Comparison of ENCODE assay signal across 8 cellular contexts in the genomic region with DNA sequence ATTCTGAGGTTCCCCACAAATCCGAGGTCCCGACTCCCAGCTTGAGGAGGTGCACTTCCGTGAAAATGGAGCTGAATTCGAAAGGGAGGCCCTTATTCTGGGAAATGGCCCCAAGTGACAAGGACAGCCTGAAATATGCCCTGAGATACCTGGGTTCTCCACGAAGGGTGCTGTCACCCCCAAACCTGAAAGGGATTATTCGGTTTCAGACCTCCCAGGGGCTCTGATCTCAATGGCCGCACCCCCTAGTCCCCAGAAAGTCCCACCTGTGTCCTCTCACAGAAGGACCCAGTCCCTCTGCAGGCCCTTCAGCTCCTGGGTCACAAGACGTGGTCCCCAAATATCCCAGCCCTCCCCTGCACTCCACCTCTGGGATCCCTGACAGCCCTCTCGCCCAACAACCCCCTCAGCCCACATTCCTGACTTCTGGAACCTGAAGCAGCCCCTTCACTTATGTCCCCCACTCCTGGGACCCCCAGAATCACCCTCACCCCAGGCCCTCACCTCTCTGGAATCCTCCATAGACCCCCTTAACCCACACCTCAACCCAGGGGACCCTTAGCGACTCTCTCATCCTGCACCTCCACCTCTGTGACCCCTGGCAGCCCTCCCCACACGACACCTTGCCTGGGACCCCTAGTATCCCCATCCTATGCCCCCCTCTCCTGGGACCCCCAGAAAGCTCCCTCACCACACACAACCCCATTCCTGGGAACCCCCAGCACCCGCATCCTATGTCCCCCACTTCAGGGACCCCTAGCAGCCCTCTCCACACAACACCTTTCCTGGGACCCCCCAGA. TPM values are rescaled to one million over a fixed set of nuclear protein-coding genes. Genes with fewer than 3 reads are reported as not detected.
DNase-seq lines count a peak whose midpoint lies in the region; ATAC-seq, FAIRE-seq and TF ChIP-seq lines count a peak whose summit lies in the region.

No MANE protein-coding gene starts in this region.

- peak overlapping the region; percentile 65; the same call in 1 of the 2 replicates for H2AK5ac ChIP-seq in H1 (ENCODE audit: low read depth, low read length)

- peak overlapping the region; percentile 89; the same call in 1 of the 2 replicates for H4K8ac ChIP-seq in H1 (ENCODE audit: extremely low read depth, insufficient read depth, low read length)

- CTCF ChIA-PET in CD4-positive, alpha-beta T cell (lab: Charles Lee), result interaction anchor here (0.6 to 3.0 kb wide), 5 partner anchors 14 to 1181 kb away, joined by 3 to 27 read pairs (median 9); a partner anchor contains a TSS
- CTCF ChIA-PET in H1 (lab: Charles Lee; ENCODE audit: partially characterized antibody), result interaction anchor here (1.2 to 2.6 kb wide), 4 partner anchors 8 to 31 kb away, joined by 3 to 12 read pairs (median 6); a partner anchor contains a TSS

- no peak overlapping the region for H2BK20ac ChIP-seq in H1 (ENCODE audit: low read length)

- peak overlapping the region; percentile 98 for H3K4me2 ChIP-seq in OCI-LY1 (ENCODE audit: low read length)
- peak overlapping the region; percentile 77 to 92 for H3K4me2 ChIP-seq in H1 (ENCODE audit: insufficient read depth in 1 of 2, low read depth in 2 of 2, low read length in 2 of 2)

- intact Hi-C loops in CD4-positive, alpha-beta T cell (cut with DNase I, micrococcal nuclease), result loop anchor here (2.0 to 10.0 kb wide), 6 partner anchors 26 to 1750 kb away; a partner anchor contains a TSS
- intact Hi-C loops in pancreas (cut with DNase I), result no loop called here

- no peak for TF ChIP-seq EP300 in H1 (IDR thresholded peaks at IDR 0.05; ENCODE audit: borderline replicate concordance in 1 of 2, low read depth in 2 of 2, low read length in 2 of 2)

- no peaks in the 10 kb centered on the region for H3K9me2 ChIP-seq in OCI-LY1 (ENCODE audit: low read depth, low read length)

- FAIRE-seq in H1 (lab: Jason Lieb, UNC) (no peak), pancreas (lab: Jason Lieb, UNC) (no peak)

- H2AFZ ChIP-seq in OCI-LY1 (ENCODE audit: low read length) (no peak overlapping the region), H1 (ENCODE audit: low read length) (peak overlapping the region; percentile 91)

- peak overlapping the region; percentile 90 for H3K27ac Mint-ChIP-seq in CD4-positive, alpha-beta T cell

- no peaks in the 10 kb centered on the region for H3K9me3 Mint-ChIP-seq in CD4-positive, alpha-beta T cell

- H3K56ac ChIP-seq in H1 (replicated peaks; ENCODE audit: insufficient read length, low read depth, low read length), result peak overlapping the region; percentile 12

- no peak for TF ChIP-seq RAD21 in H1 (IDR thresholded peaks at IDR 0.05 in 1 of 2, conservative IDR thresholded peaks at IDR 0.05 in 1 of 2; ENCODE audit: low read depth in 2 of 2, low read length in 2 of 2)

- no peak for ATAC-seq in CD4-positive, alpha-beta T cell (ENCODE audit: poor library complexity)
- ATAC-seq in pancreas (no peak), GM18498 (IDR thresholded peaks at IDR 0.05; ENCODE audit: unreplicated experiment) (no peak), HG03442 (IDR thresholded peaks at IDR 0.05; ENCODE audit: unreplicated experiment) (no peak), HG03571 (IDR thresholded peaks at IDR 0.05; ENCODE audit: unreplicated experiment) (no peak)

- DNase-seq in CD4-positive, alpha-beta T cell, result peak in 1 of 10 experiments; percentile 15
- no peak for DNase-seq in H1 (ENCODE audit: low read depth in 1 of 2, low spot score in 2 of 2)
- peak in 5 of 6 donors; percentile 34 to 63 (median 50) for DNase-seq in pancreas
- DNase-seq in OCI-M2 (lab: John Stamatoyannopoulos, UW; ENCODE audit: unreplicated experiment), result no peak

- no peaks in the 10 kb centered on the region for H3K36me3 ChIP-seq in OCI-LY1 (ENCODE audit: insufficient read depth, low read length)
- H3K36me3 ChIP-seq in H1 (ENCODE audit: control insufficient read depth in 2 of 4, insufficient read depth in 4 of 4, low read length in 3 of 4), result no peaks in the 10 kb centered on the region; a peak in 1 of 8 replicates
- H3K36me3 ChIP-seq in pancreas, result no peaks in the 10 kb centered on the region

- H3K79me2 ChIP-seq in OCI-LY1 (ENCODE audit: insufficient read depth, low read length) (no peaks in the 10 kb centered on the region), H1 (ENCODE audit: control insufficient read depth in 1 of 2, insufficient read depth in 2 of 2, low read length in 2 of 2) (no peaks in the 10 kb centered on the region)

- H3K4me3 Mint-ChIP-seq in CD4-positive, alpha-beta T cell, result peak overlapping the region; percentile 90

- TF ChIP-seq POLR2A in H1 (IDR thresholded peaks at IDR 0.05; ENCODE audit: control extremely low read depth in 1 of 2, low read depth in 2 of 2, low read length in 2 of 2), result 0 out of 3 replicates have a peak, but pooled peaks of 1 of the 2 experiments have one; percentile 5

- peaks cover 16% of the 10 kb centered on the region for H3K4me1 ChIP-seq in OCI-LY1 (ENCODE audit: insufficient read depth, low read length, severe bottlenecking)
- H3K4me1 ChIP-seq in H1 (replicated peaks in 1 of 4; ENCODE audit: control insufficient read depth in 3 of 4, insufficient read depth in 4 of 4, low read length in 3 of 4), result peaks cover 0 to 5% (median 4%) of the 10 kb centered on the region in 4 experiments; a peak in 4 of 7 replicates
- peaks cover 0 to 3% (median 0%) of the 10 kb centered on the region in 3 donors for H3K4me1 ChIP-seq in pancreas

- peaks cover 5% of the 10 kb centered on the region for H3K36me3 Mint-ChIP-seq in CD4-positive, alpha-beta T cell (ENCODE audit: low read depth)

- POLR2A ChIA-PET in CD4-positive, alpha-beta T cell (lab: Charles Lee), result interaction anchor here (0.9 to 2.9 kb wide), 16 partner anchors 26 to 1764 kb away, joined by 3 to 74 read pairs (median 6); a partner anchor contains a TSS
- POLR2A ChIA-PET in H1 (lab: Charles Lee; ENCODE audit: partially characterized antibody), result interaction anchor here (0.9 to 3.1 kb wide), 11 partner anchors 14 to 122 kb away, joined by 3 to 27 read pairs (median 5); a partner anchor contains a TSS

- H3K27me3 ChIP-seq in CD4-positive, alpha-beta T cell (ENCODE audit: control insufficient read depth, insufficient read depth, low read length), result no peaks in the 10 kb centered on the region
- H3K27me3 ChIP-seq in OCI-LY1 (ENCODE audit: insufficient read depth, low read length) (no peaks in the 10 kb centered on the region; the same call in 1 of the 2 replicates), H1 (replicated peaks in 1 of 4; ENCODE audit: control insufficient read depth in 3 of 4, extremely low read depth in 1 of 4, insufficient read depth in 3 of 4, low read length in 3 of 4) (peaks cover 0 to 10% (median 2%) of the 10 kb centered on the region in 4 experiments; a peak in 3 of 7 replicates), pancreas (no peaks in the 10 kb centered on the region)

- no peaks in the 10 kb centered on the region for H3K79me1 ChIP-seq in H1 (ENCODE audit: low read depth, low read length)

- H3K9ac ChIP-seq in OCI-LY1 (ENCODE audit: low read length) (peak overlapping the region; percentile 84), H1 (replicated peaks in 1 of 4; ENCODE audit: extremely low read depth in 1 of 4, low read depth in 3 of 4, low read length in 3 of 4) (peak overlapping the region in 2 of 4 experiments; percentile 45 to 59; a peak in 4 of 7 replicates)

- no peak overlapping the region for H3K23ac ChIP-seq in H1 (ENCODE audit: insufficient read length)

- H3K4me1 Mint-ChIP-seq in CD4-positive, alpha-beta T cell (ENCODE audit: low read depth), result peaks cover 17% of the 10 kb centered on the region

- H2BK12ac ChIP-seq in H1 (ENCODE audit: low read depth, low read length), result 0 out of 2 replicates have a peak overlapping the region, but pooled peaks have one; percentile 70

- no peaks in the 10 kb centered on the region for H3K9me3 ChIP-seq in CD4-positive, alpha-beta T cell (ENCODE audit: control insufficient read depth, low read length)
- H3K9me3 ChIP-seq in OCI-LY1 (ENCODE audit: low read length), result no peaks in the 10 kb centered on the region
- no peaks in the 10 kb centered on the region for H3K9me3 ChIP-seq in H1 (ENCODE audit: insufficient read depth in 2 of 2, low read depth in 1 of 2, low read length in 1 of 2)
- no peaks in the 10 kb centered on the region for H3K9me3 ChIP-seq in pancreas

- WGBS in H1 (ENCODE audit: extremely low coverage in 1 of 2, insufficient coverage in 1 of 2, insufficient read length in 1 of 2, insufficient replicate concordance in 2 of 2, low coverage in 1 of 2, low lambda C conversion rate in 2 of 2, missing lambda C conversion rate in 1 of 2), 2 experiments, result 56% methylated on average over 12 of the region's 12 CpGs; no CpG with 5 or more reads in 1 of the 2 experiments
- WGBS in pancreas, 2 donors, result 49 to 53% methylated on average over 12 of the region's 12 CpGs

- H2BK15ac ChIP-seq in H1 (ENCODE audit: low read length), result no peak overlapping the region

- H4K20me1 ChIP-seq in OCI-LY1 (ENCODE audit: insufficient read depth, low read length) (no peaks in the 10 kb centered on the region), H1 (replicated peaks in 1 of 2; ENCODE audit: control insufficient read depth in 1 of 2, insufficient read depth in 2 of 2, low read length in 2 of 2) (no peaks in the 10 kb centered on the region)

- H2BK5ac ChIP-seq in H1 (ENCODE audit: low read depth, low read length), result peak overlapping the region; percentile 85; the same call in 1 of the 2 replicates

- H3K18ac ChIP-seq in H1 (ENCODE audit: extremely low read depth, low read length), result peak overlapping the region; percentile 44

- H3K27ac ChIP-seq in CD4-positive, alpha-beta T cell (ENCODE audit: low read depth, low read length), result peak overlapping the region; percentile 64
- H3K27ac ChIP-seq in OCI-LY1 (ENCODE audit: low read depth, low read length, poor library complexity, severe bottlenecking) (peak overlapping the region; percentile 78), H1 (ENCODE audit: low read depth, low read length) (peak overlapping the region; percentile 77; the same call in 1 of the 2 replicates), pancreas (peak overlapping the region in 3 of 4 donors; percentile 8 to 92 (median 91))

- peak overlapping the region; percentile 61 for H2BK120ac ChIP-seq in H1 (replicated peaks; ENCODE audit: low read depth, low read length)

- H3K27me3 Mint-ChIP-seq in CD4-positive, alpha-beta T cell, result no peaks in the 10 kb centered on the region

- peaks cover 7% of the 10 kb centered on the region for H3K23me2 ChIP-seq in H1 (ENCODE audit: low read depth, low read length)

- peak overlapping the region; percentile 74 for H4K5ac ChIP-seq in H1 (ENCODE audit: insufficient read length, low read depth, low read length)

- peak overlapping the region; percentile 32 for H3K4ac ChIP-seq in H1 (replicated peaks; ENCODE audit: insufficient read length, low read depth, low read length)

- peak overlapping the region; percentile 81 for H4K91ac ChIP-seq in H1 (replicated peaks; ENCODE audit: insufficient read length, low read length)

- H3K4me3 ChIP-seq in OCI-LY1 (ENCODE audit: low read depth, low read length, poor library complexity, severe bottlenecking) (peak overlapping the region; percentile 71), H1 (ENCODE audit: extremely low read depth in 1 of 4, insufficient read depth in 2 of 4, low read depth in 3 of 4, low read length in 4 of 4) (peak overlapping the region; percentile 19 to 61 (median 46); a peak in 6 of 8 replicates), pancreas (peak overlapping the region in 2 of 4 donors; percentile 51 to 55)

- H3F3A ChIP-seq in OCI-LY1 (ENCODE audit: insufficient read depth, low read length), result no peaks in the 10 kb centered on the region

- TF ChIP-seq CTCF in CD4-positive, alpha-beta T cell (IDR thresholded peaks at IDR 0.05), result no peak
- TF ChIP-seq CTCF in OCI-LY1 (IDR thresholded peaks at IDR 0.05; ENCODE audit: low read length), result no peak
- no peak for TF ChIP-seq CTCF in H1 (IDR thresholded peaks at IDR 0.05; ENCODE audit: control extremely low read depth in 1 of 3, insufficient read depth in 1 of 3, low read depth in 1 of 3, low read length in 3 of 3)
- no peak for TF ChIP-seq CTCF in pancreas (IDR thresholded peaks at IDR 0.05)

- no peak overlapping the region for H3K14ac ChIP-seq in H1 (ENCODE audit: insufficient read length)

RNA-seq across cellular contexts. Expression of a gene that starts 0.6 kb away (rescaled TPM):
- total RNA-seq in CD4-positive, alpha-beta T cell, result not detected
- 1.1 TPM in 1 of 2 replicates, not detected in the other for total RNA-seq in H1 (2021; fragmentation: NEBNext Ultra II Directional; extraction: Animal tissue kit (Norgen Biotek cat#: 25700))
- polyA plus RNA-seq in H1 (2011; rRNA removed) (0.27 and 0.41 TPM in 2 replicates), pancreas (10 to 100 TPM in 1 of 2 donors, under 1 TPM in 1; 0.91 to 16.4 TPM)
- polyA plus RNA-seq in H1 (2011; cell fraction: cytosol; rRNA removed), result 0.18 TPM
- polyA plus RNA-seq in H1 (2011; cell fraction: nucleus; rRNA removed), result 0.46 TPM
- 0.23 TPM in 1 of 4 replicates, not detected in the others for polyA plus RNA-seq in H1 (2012, experiment 1 of 2)
- polyA plus RNA-seq in H1 (2012, experiment 2 of 2), result 0.54 TPM
- 0.28 TPM for polyA plus RNA-seq in H1 (2013, experiment 1 of 2)
- 0.26 TPM for polyA plus RNA-seq in H1 (2013, experiment 2 of 2)
- not detected in 2 replicates for polyA minus RNA-seq in H1 (2011; rRNA and poly(A)+ RNA removed)
- not detected for polyA minus RNA-seq in H1 (2011; cell fraction: cytosol; rRNA and poly(A)+ RNA removed)
- polyA minus RNA-seq in H1 (2011; cell fraction: nucleus; rRNA and poly(A)+ RNA removed), result not detected
- total RNA-seq in pancreas, result 1 to 10 TPM in 1 of 6 donors, under 1 TPM in 3, not detected in 2; 0.19 to 1.1 (median 0.25) TPM

RNA-seq across cellular contexts. Expression of a gene that starts 1.0 kb away (rescaled TPM):
- 10 to 100 TPM in 1 of 2 experiments, 1 to 10 TPM in 1; 9.4 to 11.0 TPM for total RNA-seq in CD4-positive, alpha-beta T cell
- 14.2 and 14.7 TPM in 2 replicates for total RNA-seq in H1 (2021; fragmentation: NEBNext Ultra II Directional; extraction: Animal tissue kit (Norgen Biotek cat#: 25700))
- 19.1 and 26.7 TPM in 2 replicates for polyA plus RNA-seq in H1 (2011; rRNA removed)
- 17.1 TPM for polyA plus RNA-seq in H1 (2011; cell fraction: cytosol; rRNA removed)
- polyA plus RNA-seq in H1 (2011; cell fraction: nucleus; rRNA removed), result 47.8 TPM
- polyA plus RNA-seq in H1 (2012, experiment 1 of 2), result 9.5 to 18.4 TPM (median 14.8 TPM) in 4 replicates
- polyA plus RNA-seq in H1 (2012, experiment 2 of 2), result 13.1 TPM
- polyA plus RNA-seq in H1 (2013, experiment 1 of 2), result 12.7 TPM
- polyA plus RNA-seq in H1 (2013, experiment 2 of 2), result 11.9 TPM
- polyA minus RNA-seq in H1 (2011; rRNA and poly(A)+ RNA removed), result 10.4 and 15.6 TPM in 2 replicates
- polyA minus RNA-seq in H1 (2011; cell fraction: cytosol; rRNA and poly(A)+ RNA removed), result 22.6 TPM
- 14.9 TPM for polyA minus RNA-seq in H1 (2011; cell fraction: nucleus; rRNA and poly(A)+ RNA removed)
- total RNA-seq in pancreas, result 1 to 10 TPM; 3.3 to 7.3 (median 4.4) TPM
- polyA plus RNA-seq in pancreas, result 10 to 100 TPM in 1 of 2 donors, 1 to 10 TPM in 1; 8.0 to 11.2 TPM

RNA-seq across cellular contexts. Expression of a gene that starts 26.6 kb away (rescaled TPM):
- 10 to 100 TPM; 32.2 to 39.6 TPM for total RNA-seq in CD4-positive, alpha-beta T cell
- total RNA-seq in H1 (2021; fragmentation: NEBNext Ultra II Directional; extraction: Animal tissue kit (Norgen Biotek cat#: 25700)), result 224 and 225 TPM in 2 replicates
- polyA plus RNA-seq in H1 (2011; rRNA removed), result 231 and 249 TPM in 2 replicates
- 107 TPM for polyA plus RNA-seq in H1 (2011; cell fraction: cytosol; rRNA removed)
- 178 TPM for polyA plus RNA-seq in H1 (2011; cell fraction: nucleus; rRNA removed)
- 154 to 271 TPM (median 239 TPM) in 4 replicates for polyA plus RNA-seq in H1 (2012, experiment 1 of 2)
- 352 TPM for polyA plus RNA-seq in H1 (2012, experiment 2 of 2)
- polyA plus RNA-seq in H1 (2013, experiment 1 of 2), result 604 TPM
- polyA plus RNA-seq in H1 (2013, experiment 2 of 2), result 663 TPM
- polyA minus RNA-seq in H1 (2011; rRNA and poly(A)+ RNA removed), result 147 and 178 TPM in 2 replicates
- 102 TPM for polyA minus RNA-seq in H1 (2011; cell fraction: cytosol; rRNA and poly(A)+ RNA removed)
- polyA minus RNA-seq in H1 (2011; cell fraction: nucleus; rRNA and poly(A)+ RNA removed), result 58.9 TPM
- 10 to 100 TPM; 58.7 to 99.0 (median 77.0) TPM for total RNA-seq in pancreas
- 100 to 1,000 TPM in 1 of 2 donors, 10 to 100 TPM in 1; 85.4 to 113 TPM for polyA plus RNA-seq in pancreas

RNA-seq across cellular contexts. Expression of a gene that starts 28.7 kb away (rescaled TPM):
- total RNA-seq in CD4-positive, alpha-beta T cell, result under 1 TPM in 1 of 2 experiments, not detected in 1; 0.06 TPM
- total RNA-seq in H1 (2021; fragmentation: NEBNext Ultra II Directional; extraction: Animal tissue kit (Norgen Biotek cat#: 25700)), result 11.0 and 12.4 TPM in 2 replicates
- polyA plus RNA-seq in H1 (2011; rRNA removed) (2.2 and 4.9 TPM in 2 replicates), pancreas (under 1 TPM; 0.19 TPM)
- polyA plus RNA-seq in H1 (2011; cell fraction: cytosol; rRNA removed), result 1.6 TPM
- 6.1 TPM for polyA plus RNA-seq in H1 (2011; cell fraction: nucleus; rRNA removed)
- 3.6 to 9.3 TPM (median 7.1 TPM) in 4 replicates for polyA plus RNA-seq in H1 (2012, experiment 1 of 2)
- 4.5 TPM for polyA plus RNA-seq in H1 (2012, experiment 2 of 2)
- 37.6 TPM for polyA plus RNA-seq in H1 (2013, experiment 1 of 2)
- polyA plus RNA-seq in H1 (2013, experiment 2 of 2), result 33.0 TPM
- 2.1 and 2.7 TPM in 2 replicates for polyA minus RNA-seq in H1 (2011; rRNA and poly(A)+ RNA removed)
- polyA minus RNA-seq in H1 (2011; cell fraction: cytosol; rRNA and poly(A)+ RNA removed), result 8.6 TPM
- 4.9 TPM for polyA minus RNA-seq in H1 (2011; cell fraction: nucleus; rRNA and poly(A)+ RNA removed)
- total RNA-seq in pancreas, result under 1 TPM in 5 of 6 donors, not detected in 1; 0.04 to 0.66 (median 0.26) TPM

RNA-seq across cellular contexts. Expression of a gene that starts 39.4 kb away (rescaled TPM):
- total RNA-seq in CD4-positive, alpha-beta T cell, result 100 to 1,000 TPM; 185 to 201 TPM
- total RNA-seq in H1 (2021; fragmentation: NEBNext Ultra II Directional; extraction: Animal tissue kit (Norgen Biotek cat#: 25700)), result 18.4 and 20.9 TPM in 2 replicates
- polyA plus RNA-seq in H1 (2011; rRNA removed), result 65.9 and 87.8 TPM in 2 replicates
- polyA plus RNA-seq in H1 (2011; cell fraction: cytosol; rRNA removed), result 37.7 TPM
- polyA plus RNA-seq in H1 (2011; cell fraction: nucleus; rRNA removed), result 31.1 TPM
- 25.5 to 38.5 TPM (median 37.6 TPM) in 4 replicates for polyA plus RNA-seq in H1 (2012, experiment 1 of 2)
- polyA plus RNA-seq in H1 (2012, experiment 2 of 2), result 38.7 TPM
- 44.8 TPM for polyA plus RNA-seq in H1 (2013, experiment 1 of 2)
- 54.5 TPM for polyA plus RNA-seq in H1 (2013, experiment 2 of 2)
- 23.6 and 26.4 TPM in 2 replicates for polyA minus RNA-seq in H1 (2011; rRNA and poly(A)+ RNA removed)
- 12.1 TPM for polyA minus RNA-seq in H1 (2011; cell fraction: cytosol; rRNA and poly(A)+ RNA removed)
- 15.2 TPM for polyA minus RNA-seq in H1 (2011; cell fraction: nucleus; rRNA and poly(A)+ RNA removed)
- total RNA-seq in pancreas, result 10 to 100 TPM in 2 of 6 donors, 1 to 10 TPM in 4; 2.5 to 14.9 (median 6.4) TPM
- 10 to 100 TPM; 17.6 to 23.8 TPM for polyA plus RNA-seq in pancreas

Comparison
In these comparisons a context has a peak if more than half of its experiments do, and no peak if none do; other contexts are left out.
1. DNase-seq: peak in pancreas (5 of 6); none in H1 (0 of 2) and OCI-M2 (single experiment).
2. intact Hi-C loops: an anchor here in CD4-positive, alpha-beta T cell (2.0 to 10.0 kb wide); none called in pancreas.
3. Peak in every context shown above with its lines, with median percentiles within 50 percentile points of each other: H3K27ac ChIP-seq.